Comparison of ENCODE assay signal across 8 cellular contexts in genomic region chr7:149873968-149874643, GRCh38. TPM values are rescaled to one million over a fixed set of nuclear protein-coding genes. Genes with fewer than 3 reads are reported as not detected.
DNase-seq lines count a peak whose midpoint lies in the region; ATAC-seq and TF ChIP-seq lines count a peak whose summit lies in the region.

Gene ATP6V0E2 (plus strand): TSS chr7:149873969. CDS start chr7:149874066, 97 bp downstream.

- H3K4me1 Mint-ChIP-seq in Calu3 (ENCODE audit: low read depth, unreplicated experiment) (peaks cover 21% of the 10 kb centered on the region), MCF 10A (ENCODE audit: insufficient read depth, unreplicated experiment) (peaks cover 6% of the 10 kb centered on the region)

- no peak for TF ChIP-seq POLR2A in lower leg skin (IDR thresholded peaks at IDR 0.05)

- peaks cover 0 to 15% (median 12%) of the 10 kb centered on the region in 4 donors for H3K4me1 ChIP-seq in tibial artery

- H3K9me3 Mint-ChIP-seq in Calu3 (ENCODE audit: low read depth, unreplicated experiment): no peaks in the 10 kb centered on the region
- no peaks in the 10 kb centered on the region for H3K9me3 Mint-ChIP-seq in MCF 10A (ENCODE audit: unreplicated experiment)

- WGBS in lower leg skin, 2 donors: 14 to 39% methylated on average over 8 to 22 of the region's 46 CpGs

- peak within 1 kb of the TSS; percentile 83 to 89 for H3K27ac ChIP-seq in tibial artery

- H3K36me3 Mint-ChIP-seq in Calu3 (ENCODE audit: insufficient read depth, unreplicated experiment) (peaks cover 29% of the 10 kb centered on the region), MCF 10A (ENCODE audit: insufficient read depth, unreplicated experiment) (peaks cover 15% of the 10 kb centered on the region)

- H3K4me3 ChIP-seq in lower leg skin (ENCODE audit: low read depth, poor library complexity, severe bottlenecking) (peak within 1 kb of the TSS; percentile 54), tibial artery (peak within 1 kb of the TSS; percentile 82)

- H3K4me3 Mint-ChIP-seq in Calu3 (ENCODE audit: low read depth, unreplicated experiment) (peak within 1 kb of the TSS; percentile 75), MCF 10A (ENCODE audit: unreplicated experiment) (peak within 1 kb of the TSS; percentile 79)

- H3K9me3 ChIP-seq in tibial artery: no peaks in the 10 kb centered on the region

- TF ChIP-seq CTCF in Calu3 (IDR thresholded peaks at IDR 0.05; ENCODE audit: unreplicated experiment) (no peak), MCF 10A (IDR thresholded peaks at IDR 0.05; ENCODE audit: unreplicated experiment) (no peak), lower leg skin (IDR thresholded peaks at IDR 0.05) (no peak), tibial artery (IDR thresholded peaks at IDR 0.05) (no peak)

- POLR2A ChIA-PET in MCF 10A (lab: Yijun Ruan, JAX): interaction anchor here (0.9 kb wide), 1 partner anchor 100 kb away, joined by 3 read pairs; no protein-coding TSS in a partner anchor

- H3K27ac Mint-ChIP-seq in Calu3 (ENCODE audit: unreplicated experiment): peak within 1 kb of the TSS; percentile 33
- H3K27ac Mint-ChIP-seq in MCF 10A (ENCODE audit: low read depth, unreplicated experiment): peak within 1 kb of the TSS; percentile 22

- peaks cover 0 to 3% (median 0%) of the 10 kb centered on the region in 3 donors for H3K36me3 ChIP-seq in tibial artery

- BruUV-seq in Calu3 (replicated peaks; lab: Mats Ljungman, UMichigan) (no TSS peak), MCF 10A (replicated peaks; lab: Mats Ljungman, UMichigan) (no TSS peak)

- CTCF ChIA-PET in Calu3 (lab: Charles Lee): no interaction called here
- CTCF ChIA-PET in MCF 10A (lab: Yijun Ruan, JAX): interaction anchor here (1.0 to 2.4 kb wide), 2 partner anchors 8 to 10 kb away, joined by 4 to 9 read pairs; no protein-coding TSS in a partner anchor

- TF ChIP-seq RAD21 in Ishikawa (IDR thresholded peaks at IDR 0.05; ENCODE audit: low read depth): no peak

- no peaks in the 10 kb centered on the region for H3K27me3 ChIP-seq in tibial artery

- no peak for DNase-seq in Calu3
- DNase-seq in MCF 10A (ENCODE audit: unreplicated experiment): no peak
- no peak for DNase-seq in lower leg skin (ENCODE audit: low spot score in 2 of 2)
- DNase-seq in tibial artery: no peak
- DNase-seq in DMS114 treated with DMSO at 0.1 percent for 48 hours (lab: John Stamatoyannopoulos, UW; ENCODE audit: unreplicated experiment): no peak
- no peak for DNase-seq in GM03348 (ENCODE audit: low spot score)

- H3K27me3 Mint-ChIP-seq in Calu3 (ENCODE audit: unreplicated experiment) (no peaks in the 10 kb centered on the region), MCF 10A (ENCODE audit: insufficient read depth, unreplicated experiment) (no peaks in the 10 kb centered on the region)

- intact Hi-C loops in Calu3 (cut with micrococcal nuclease; ENCODE audit: unreplicated experiment): no loop called here
- intact Hi-C loops in MCF 10A (cut with micrococcal nuclease): loop anchor here (2.0 kb wide), 1 partner anchor 35 kb away; the partner anchor contains the start of gene ZNF862
- intact Hi-C loops in lower leg skin (cut with DNase I; ENCODE audit: low total_unique reads): no loop called here
- intact Hi-C loops in tibial artery (cut with DNase I; ENCODE audit: low total_unique reads): loop anchor here (5.0 kb wide), 1 partner anchor 37 kb away; the partner anchor contains the start of gene ZNF862

- TF ChIP-seq EP300 in Ishikawa (IDR thresholded peaks at IDR 0.05; ENCODE audit: borderline replicate concordance): no peak

- ATAC-seq in GM19468 (IDR thresholded peaks at IDR 0.05; ENCODE audit: extremely low read depth, unreplicated experiment): peak; percentile 71

TF ChIP-seq in Ishikawa, 13 proteins besides CTCF, POLR2A, EP300 and RAD21:
- TF ChIP-seq FOXM1 (IDR thresholded peaks at IDR 0.05; ENCODE audit: borderline replicate concordance, low read depth) (no peak), YY1 (IDR thresholded peaks at IDR 0.05; ENCODE audit: low read depth) (peak; percentile 45; the same call in 1 of the 2 replicates), TEAD4 (IDR thresholded peaks at IDR 0.05) (no peak), MAX (IDR thresholded peaks at IDR 0.05) (peak; percentile 65), TCF12 (IDR thresholded peaks at IDR 0.05; ENCODE audit: low read depth) (peak; percentile 33; the same call in 1 of the 2 replicates), USF1 (IDR thresholded peaks at IDR 0.05) (0 out of 2 replicates have a peak, but pooled peaks have one; percentile 3), TAF1 (IDR thresholded peaks at IDR 0.05; ENCODE audit: low read depth) (peak; percentile 47; the same call in 1 of the 2 replicates), NFIC (IDR thresholded peaks at IDR 0.05) (no peak), REST (IDR thresholded peaks at IDR 0.05; ENCODE audit: low read depth) (no peak)
TF ChIP-seq in Ishikawa: peak in this region for 5.

RNA-seq across cellular contexts. Expression of gene ATP6V0E2, which starts in this region (rescaled TPM):
- total RNA-seq in Calu3 (2022) (27.2 and 28.8 TPM in 2 replicates), MCF 10A (2022) (8.6 and 8.9 TPM in 2 replicates), lower leg skin (10 to 100 TPM in 3 of 4 donors, 1 to 10 TPM in 1; 9.3 to 33.6 (median 20.6) TPM)

Comparison
In these comparisons a context has a peak if more than half of its experiments do, and no peak if none do; other contexts are left out.
1. intact Hi-C loops: an anchor here in MCF 10A (2.0 kb wide) and tibial artery (5.0 kb wide); none called in Calu3 and lower leg skin.